Comparison of ENCODE assay signal across 8 cellular contexts in the genomic region with DNA sequence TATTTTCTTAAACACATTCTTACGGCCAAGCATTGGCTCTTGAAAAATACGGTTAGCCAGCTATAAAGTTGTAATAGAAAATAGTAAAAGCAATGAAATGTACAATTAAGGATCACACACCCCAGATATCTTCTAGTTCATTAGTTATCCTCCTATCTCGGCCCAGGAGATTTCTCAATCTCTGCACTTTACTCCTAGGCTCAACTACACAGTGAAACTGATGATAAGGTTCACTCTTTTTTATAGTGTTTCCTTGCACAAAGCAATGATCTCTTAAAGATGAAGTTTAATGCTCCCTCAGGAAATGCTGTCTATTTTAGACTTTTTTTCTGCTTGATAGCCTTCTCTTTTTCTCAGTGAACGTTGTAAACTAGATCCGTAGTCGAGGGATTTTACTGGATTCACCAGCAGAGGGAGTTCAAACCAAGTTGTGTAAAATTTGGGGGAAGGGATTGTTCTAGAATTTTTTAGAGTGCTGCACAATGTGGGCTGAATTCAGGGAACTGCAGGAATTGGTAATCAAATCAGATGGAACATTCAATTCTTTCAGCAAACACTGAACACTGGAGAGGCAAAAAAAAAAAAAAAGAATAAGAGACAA.
A peak's percentile ranks its signal among the peaks of the same experiment; 100 is the strongest.
DNase-seq lines count a peak whose midpoint lies in the region; ATAC-seq and TF ChIP-seq lines count a peak whose summit lies in the region.

No MANE protein-coding gene starts in this region.

- H3K18ac ChIP-seq in H9 (ENCODE audit: insufficient read length, low read depth, low read length): no peak overlapping the region

- no peaks in the 10 kb centered on the region for H3K4me1 ChIP-seq in H9 (ENCODE audit: insufficient read depth, low read length)

- H4K5ac ChIP-seq in H9 (ENCODE audit: insufficient read length, low read depth, low read length): no peak overlapping the region

- H4K20me1 ChIP-seq in H9 (ENCODE audit: control insufficient read depth, insufficient read depth, insufficient read length): no peaks in the 10 kb centered on the region

- no peak overlapping the region for H3K27ac Mint-ChIP-seq in H9
- no peak overlapping the region for H3K27ac Mint-ChIP-seq in activated CD8-positive, alpha-beta T cell treated with anti-CD3 and anti-CD28 coated beads, Interleukin-2, amount 10 ng/mL, durations not matched to agents 7 days and 5 days

- no peak overlapping the region for H2BK15ac ChIP-seq in H9 (ENCODE audit: low read depth, low read length)

- no peak overlapping the region for H3K14ac ChIP-seq in H9 (ENCODE audit: insufficient read depth, low read length)

- H2BK5ac ChIP-seq in H9 (ENCODE audit: insufficient read length, low read length): no peak overlapping the region

- POLR2A ChIA-PET in activated CD8-positive, alpha-beta T cell treated with anti-CD3 and anti-CD28 coated beads, Interleukin-2, amount 10 ng/mL, durations not matched to agents 7 days and 5 days (lab: Charles Lee): no interaction called here

- H2BK120ac ChIP-seq in H9 (ENCODE audit: low read depth, low read length, poor library complexity, severe bottlenecking): no peak overlapping the region

- H3K56ac ChIP-seq in H9 (ENCODE audit: insufficient read length, low read depth, low read length): no peak overlapping the region

- H3K79me1 ChIP-seq in H9 (ENCODE audit: insufficient read depth, low read depth, low read length, poor library complexity, severe bottlenecking): no peaks in the 10 kb centered on the region

- peaks cover 4 to 6% of the 10 kb centered on the region in 2 experiments; a peak in 3 of 5 replicates for H3K9me3 Mint-ChIP-seq in H9
- peaks cover 3% of the 10 kb centered on the region for H3K9me3 Mint-ChIP-seq in activated CD8-positive, alpha-beta T cell treated with anti-CD3 and anti-CD28 coated beads, Interleukin-2, amount 10 ng/mL, durations not matched to agents 7 days and 5 days (ENCODE audit: insufficient read depth)

- H3K27me3 Mint-ChIP-seq in H9 (ENCODE audit: low read depth): no peaks in the 10 kb centered on the region
- H3K27me3 Mint-ChIP-seq in activated CD8-positive, alpha-beta T cell treated with anti-CD3 and anti-CD28 coated beads, Interleukin-2, amount 10 ng/mL, durations not matched to agents 7 days and 5 days (ENCODE audit: low read depth): no peaks in the 10 kb centered on the region

- no peak overlapping the region for H3K4me2 ChIP-seq in H9 (ENCODE audit: insufficient read depth, insufficient read length, low read length)

- no peak overlapping the region for H3K4me3 ChIP-seq in AG09309 (ENCODE audit: control insufficient read depth, low read depth, low read length)

- no peaks in the 10 kb centered on the region for H3K9me3 ChIP-seq in H9 (ENCODE audit: control insufficient read depth, low read depth, low read length)

- no peak overlapping the region for H2BK20ac ChIP-seq in H9 (ENCODE audit: low read depth, low read length, poor library complexity, severe bottlenecking)

- H3K4me3 Mint-ChIP-seq in H9: no peak overlapping the region
- no peak overlapping the region for H3K4me3 Mint-ChIP-seq in activated CD8-positive, alpha-beta T cell treated with anti-CD3 and anti-CD28 coated beads, Interleukin-2, amount 10 ng/mL, durations not matched to agents 7 days and 5 days

- ATAC-seq in HG03457 (IDR thresholded peaks at IDR 0.05; ENCODE audit: unreplicated experiment) (no peak), HG02571 (IDR thresholded peaks at IDR 0.05; ENCODE audit: unreplicated experiment) (no peak)
- no peak for ATAC-seq in activated CD8-positive, alpha-beta T cell treated with anti-CD3 and anti-CD28 coated beads, Interleukin-2, amount 10 ng/mL, durations not matched to agents 7 days and 5 days

- H3T11ph ChIP-seq in H9 (ENCODE audit: low read length): no peak overlapping the region

- no peak overlapping the region for H2AFZ ChIP-seq in H9 (ENCODE audit: low read length)

- H3K27me3 ChIP-seq in H9 (ENCODE audit: insufficient read depth, low read length): no peaks in the 10 kb centered on the region

- no peak overlapping the region for H3K4ac ChIP-seq in H9 (ENCODE audit: low read depth, low read length)

- H4K91ac ChIP-seq in H9 (ENCODE audit: insufficient read length, low read depth, low read length): no peak overlapping the region

- TF ChIP-seq CTCF in AG09309 (IDR thresholded peaks at IDR 0.05; ENCODE audit: control insufficient read depth, insufficient read depth, low read depth, low read length, missing control alignments) (peak; percentile 31), H9 (conservative IDR thresholded peaks at IDR 0.05) (peak; percentile 74)

- no peak overlapping the region for H2AK5ac ChIP-seq in H9 (ENCODE audit: insufficient read length, low read length)

- no peaks in the 10 kb centered on the region; a peak in 2 of 4 replicates for H3K4me1 Mint-ChIP-seq in H9
- no peaks in the 10 kb centered on the region for H3K4me1 Mint-ChIP-seq in activated CD8-positive, alpha-beta T cell treated with anti-CD3 and anti-CD28 coated beads, Interleukin-2, amount 10 ng/mL, durations not matched to agents 7 days and 5 days (ENCODE audit: low read depth)

- no peaks in the 10 kb centered on the region for H3K79me2 ChIP-seq in H9 (ENCODE audit: insufficient read depth, low read length)

- H3K27ac ChIP-seq in H9 (ENCODE audit: insufficient read length, low read depth, low read length): no peak overlapping the region

- H3K9ac ChIP-seq in H9 (ENCODE audit: extremely low read depth, insufficient read length, low read length): no peak overlapping the region

- DNase-seq in AG09309 (ENCODE audit: low read depth): no peak
- no peak for DNase-seq in H9
- peak; percentile 14 for DNase-seq in SW480 (ENCODE audit: low spot score)
- peak; percentile 50 for DNase-seq in inferior parietal cortex (ENCODE audit: extremely low spot score)
- no peak for DNase-seq in activated CD8-positive, alpha-beta T cell treated with anti-CD3 and anti-CD28 coated beads, Interleukin-2, amount 10 ng/mL, durations not matched to agents 7 days and 5 days
- DNase-seq in amygdala (lab: John Stamatoyannopoulos, UW): no peak

- no peak overlapping the region for H3K23ac ChIP-seq in H9 (ENCODE audit: insufficient read length, low read depth, low read length)

- CTCF ChIA-PET in activated CD8-positive, alpha-beta T cell treated with anti-CD3 and anti-CD28 coated beads, Interleukin-2, amount 10 ng/mL, durations not matched to agents 7 days and 5 days (lab: Charles Lee): no interaction called here

- H3K36me3 Mint-ChIP-seq in H9 (ENCODE audit: insufficient read depth in 1 of 3, low read depth in 3 of 3): peaks cover 0 to 2% (median 0%) of the 10 kb centered on the region in 3 experiments; a peak in 1 of 7 replicates
- H3K36me3 Mint-ChIP-seq in activated CD8-positive, alpha-beta T cell treated with anti-CD3 and anti-CD28 coated beads, Interleukin-2, amount 10 ng/mL, durations not matched to agents 7 days and 5 days (ENCODE audit: low read depth): no peaks in the 10 kb centered on the region

- no peak overlapping the region for H2BK12ac ChIP-seq in H9 (ENCODE audit: insufficient read length, low read depth, low read length)

- no peak overlapping the region for H4K8ac ChIP-seq in H9 (replicated peaks; ENCODE audit: insufficient read length, low read depth, low read length)

- WGBS in H9 (ENCODE audit: extremely low coverage, insufficient read length, low lambda C conversion rate): no CpG with 5 or more reads among the region's 6 CpGs

- no peaks in the 10 kb centered on the region for H3K23me2 ChIP-seq in H9 (ENCODE audit: insufficient read length, low read depth, low read length, poor library complexity, severe bottlenecking)

Comparison
In these comparisons a context has a peak if more than half of its experiments do, and no peak if none do; other contexts are left out.
1. DNase-seq: peak in SW480 (single experiment) and inferior parietal cortex (single experiment); none in AG09309 (single experiment), H9 (single experiment), activated CD8-positive, alpha-beta T cell treated with anti-CD3 and anti-CD28 coated beads, Interleukin-2, amount 10 ng/mL, durations not matched to agents 7 days and 5 days (single experiment) and amygdala (0 of 56).